24 cellular contexts compared by ENCODE assay signal in genomic region chr1:114668373-114668772, GRCh38. TPM values are rescaled to one million over a fixed set of nuclear protein-coding genes. Genes with fewer than 3 reads are reported as not detected.
A peak's percentile ranks its signal among the peaks of the same experiment; 100 is the strongest.
DNase-seq lines count a peak whose midpoint lies in the region; ATAC-seq and TF ChIP-seq lines count a peak whose summit lies in the region.
"Had no signal": no experiment of that assay in that cellular context is flagged by ENCODE, and none has a peak within 500 bp of the region (broad histone marks: within the 10 kb centered on the region; RNA-seq: fewer than 3 reads in every experiment).

No MANE protein-coding gene starts in this region.

- peaks cover 7% of the 10 kb centered on the region; the same call in 1 of the 2 replicates for H3K4me1 Mint-ChIP-seq in WTC11

- H3K27ac ChIP-seq in HEK293 (ENCODE audit: extremely low read depth, low read depth, low read length) (no peak overlapping the region), foreskin keratinocyte (peak overlapping the region; percentile 100), psoas muscle (peak overlapping the region; percentile 91)

- ATAC-seq in WTC11 (no peak), foreskin keratinocyte (no peak), psoas muscle (no peak), HG02678 (IDR thresholded peaks at IDR 0.05; ENCODE audit: unreplicated experiment) (no peak)
- ATAC-seq: activated CD4-positive, alpha-beta T cell treated with anti-CD3 and anti-CD28 coated beads for 36 hours; GM12878; naive thymus-derived CD8-positive, alpha-beta T cell had no signal

- peaks cover 46% of the 10 kb centered on the region for H3K27me3 Mint-ChIP-seq in WTC11 (ENCODE audit: low read depth)

- peak overlapping the region; percentile 83; the same call in 1 of the 2 replicates for H3K4me3 Mint-ChIP-seq in WTC11

- intact Hi-C loops in psoas muscle (cut with DNase I) = no loop called here
- intact Hi-C loops in lower leg skin (cut with DNase I; ENCODE audit: low total_unique reads) = no loop called here

- H3K9me3 Mint-ChIP-seq in WTC11 = no peaks in the 10 kb centered on the region
- H3K9me3 Mint-ChIP-seq: naive thymus-derived CD8-positive, alpha-beta T cell had no signal

- H3K9me3 ChIP-seq in HEK293 (ENCODE audit: control insufficient read depth, insufficient read depth, low read depth, low read length) (no peaks in the 10 kb centered on the region), psoas muscle (no peaks in the 10 kb centered on the region)
- H3K9me3 ChIP-seq: heart right ventricle, uterus had no signal

- no peak for TF ChIP-seq CTCF in HEK293 (tag by site-specific recombination; IDR thresholded peaks at IDR 0.05)
- no peak for TF ChIP-seq CTCF in WTC11 (IDR thresholded peaks at IDR 0.05)
- no peak for TF ChIP-seq CTCF in foreskin keratinocyte (conservative IDR thresholded peaks at IDR 0.05)
- TF ChIP-seq CTCF in psoas muscle (IDR thresholded peaks at IDR 0.05) = no peak
- no peak for TF ChIP-seq CTCF in lower leg skin (IDR thresholded peaks at IDR 0.05)

- H3K4me1 ChIP-seq in HEK293 (ENCODE audit: control insufficient read depth, insufficient read depth, low read length) (peaks cover 6% of the 10 kb centered on the region; the same call in 1 of the 2 replicates), foreskin keratinocyte (peaks cover 8% of the 10 kb centered on the region), psoas muscle (peaks cover 15% of the 10 kb centered on the region)
- H3K4me1 ChIP-seq: uterus had no signal

- no peaks in the 10 kb centered on the region for H3K36me3 Mint-ChIP-seq in WTC11
- H3K36me3 Mint-ChIP-seq: naive thymus-derived CD8-positive, alpha-beta T cell had no signal

- POLR2A ChIA-PET in HEK293 (lab: Yijun Ruan, JAX) = interaction anchor here (0.7 to 2.4 kb wide), 2 partner anchors 8 to 27 kb away, joined by 3 to 15 read pairs; no protein-coding TSS in a partner anchor
- POLR2A ChIA-PET in WTC11 (lab: Charles Lee) = no interaction called here

- H3K36me3 ChIP-seq in HEK293 (ENCODE audit: control insufficient read depth in 2 of 2, insufficient read depth in 1 of 2, low read length in 2 of 2) (no peaks in the 10 kb centered on the region; a peak in 1 of 3 replicates), psoas muscle (ENCODE audit: insufficient read depth in 1 of 2, low read depth in 1 of 2) (peaks cover 0 to 44% of the 10 kb centered on the region in 2 donors)
- H3K36me3 ChIP-seq: heart right ventricle, uterus had no signal

- no peak for TF ChIP-seq POLR2A in lower leg skin (IDR thresholded peaks at IDR 0.05)

- DNase-seq in WTC11 (ENCODE audit: low spot score) (no peak), foreskin keratinocyte (peak in 1 of 2 donors; percentile 11), psoas muscle (no peak), T-helper 2 cell (no peak), NCI-H1417 (lab: John Stamatoyannopoulos, UW) (no peak), lower leg skin (ENCODE audit: low spot score in 2 of 2) (no peak)
- DNase-seq: activated CD4-positive, alpha-beta T cell treated with anti-CD3 and anti-CD28 coated beads for 36 hours; activated effector memory CD4-positive, alpha-beta T cell treated with Interleukin-2 at 50 U/mL for 16 hours; DMS153; effector CD4-positive, alpha-beta T cell; GF-D8; HCEC 1CT; heart right ventricle; NCI-H187; NK-92 treated with Interleukin-12 subunit alpha and Interleukin-12 subunit beta, amount 100 ng/mL, for 24 hours; stimulated activated CD4-positive, alpha-beta T cell treated with anti-CD3 and anti-CD28 coated beads, Interleukin-12 subunit alpha, Interleukin-12 subunit beta, amount 100 ng/mL, for 4 hours; substantia nigra; uterus had no signal

- H3K4me3 ChIP-seq in HEK293 (ENCODE audit: low read depth, low read length) (no peak overlapping the region), psoas muscle (peak overlapping the region; percentile 81), lower leg skin (ENCODE audit: low read depth, poor library complexity, severe bottlenecking) (no peak overlapping the region)

- H3K27me3 ChIP-seq in foreskin keratinocyte (no peaks in the 10 kb centered on the region), psoas muscle (ENCODE audit: insufficient read depth in 3 of 3, low read length in 2 of 3) (no peaks in the 10 kb centered on the region)
- H3K27me3 ChIP-seq: uterus had no signal

- CTCF ChIA-PET in HEK293 (lab: Yijun Ruan, JAX) = interaction anchor here (0.6 to 1.5 kb wide), 4 partner anchors 12 to 242 kb away, joined by 3 to 5 read pairs (median 4); no protein-coding TSS in a partner anchor
- CTCF ChIA-PET in WTC11 (lab: Charles Lee) = interaction anchor here (1.2 to 1.6 kb wide), 2 partner anchors 35 to 374 kb away, joined by 3 read pairs; no protein-coding TSS in a partner anchor

- 81 to 92% (median 81%) methylated on average over 4 of the region's 4 CpGs for WGBS in psoas muscle, 3 donors
- WGBS in lower leg skin, 2 donors = 56 to 59% methylated on average over 4 of the region's 4 CpGs

- no peak overlapping the region for H3K27ac Mint-ChIP-seq in WTC11
- H3K27ac Mint-ChIP-seq: activated CD4-positive, alpha-beta T cell treated with anti-CD3 and anti-CD28 coated beads for 36 hours had no signal

TF ChIP-seq in HEK293, 187 proteins besides CTCF, POLR2A, EP300 and RAD21:
- TF ChIP-seq SCRT2 (tag by site-specific recombination; IDR thresholded peaks at IDR 0.05) (peak; percentile 64), SP7 (tag by site-specific recombination; IDR thresholded peaks at IDR 0.05) (peak; percentile 66), SCRT1 (tag by site-specific recombination; IDR thresholded peaks at IDR 0.05; ENCODE audit: borderline replicate concordance) (peak; percentile 42; the same call in 1 of the 2 replicates), ZSCAN4 (tag by site-specific recombination; IDR thresholded peaks at IDR 0.05) (peak; percentile 61; the same call in 1 of the 2 replicates), WT1 (tag by site-specific recombination; IDR thresholded peaks at IDR 0.05) (no peak)

TF ChIP-seq in WTC11, 78 proteins besides CTCF, POLR2A, EP300 and RAD21 (continues in another document):
- no peak for TF ChIP-seq ZNF281 (CRISPR knock-in tag; IDR thresholded peaks at IDR 0.05)
- TF ChIP-seq E2F1 (CRISPR knock-in tag; IDR thresholded peaks at IDR 0.05) = no peak
- no peak for TF ChIP-seq ZNF512 (CRISPR knock-in tag; IDR thresholded peaks at IDR 0.05; ENCODE audit: borderline replicate concordance)
- no peak for TF ChIP-seq TEAD1 (CRISPR knock-in tag; IDR thresholded peaks at IDR 0.05)
- no peak for TF ChIP-seq MXD4 (CRISPR knock-in tag; IDR thresholded peaks at IDR 0.05; ENCODE audit: borderline replicate concordance)

RNA-seq across cellular contexts. Expression of gene DENND2C, which starts 1.5 kb away (rescaled TPM):
- total RNA-seq in WTC11 (2021) = 2.6 to 2.9 TPM (median 2.8 TPM) in 3 replicates
- total RNA-seq in foreskin keratinocyte = 6.1 and 6.9 TPM in 2 replicates
- 1.9 and 2.6 TPM in 2 replicates for polyA plus RNA-seq in foreskin keratinocyte
- total RNA-seq in psoas muscle = 10 to 100 TPM; 12.6 to 16.4 (median 14.7) TPM
- 10 to 100 TPM in 1 of 3 donors, 1 to 10 TPM in 2; 1.4 to 18.3 (median 8.7) TPM for polyA plus RNA-seq in psoas muscle
- total RNA-seq in lower leg skin = 10 to 100 TPM; 43.0 to 61.2 (median 52.5) TPM

RNA-seq across cellular contexts. Expression of gene AMPD1, which starts 27.0 kb away (rescaled TPM):
- total RNA-seq in WTC11 (2021) (not detected in 3 replicates), foreskin keratinocyte (not detected in 2 replicates), psoas muscle (100 to 1,000 TPM in 2 of 4 donors, 10 to 100 TPM in 2; 73.4 to 289 (median 155) TPM), lower leg skin (not detected)
- polyA plus RNA-seq in foreskin keratinocyte (not detected in 2 replicates), psoas muscle (100 to 1,000 TPM in 2 of 3 donors, 1 to 10 TPM in 1; 4.8 to 174 (median 129) TPM)
- total RNA-seq: GM12878; lung microvascular endothelial cell; naive thymus-derived CD8-positive, alpha-beta T cell; RPMI7951 had no signal
- polyA plus RNA-seq: heart right ventricle; naive thymus-derived CD8-positive, alpha-beta T cell had no signal

RNA-seq across cellular contexts. Expression of gene NRAS, which starts 48.2 kb away (rescaled TPM):
- total RNA-seq in WTC11 (2021) (53.5 to 63.4 TPM (median 59.0 TPM) in 3 replicates), foreskin keratinocyte (64.0 and 64.5 TPM in 2 replicates), psoas muscle (1 to 10 TPM; 3.6 to 6.6 (median 5.9) TPM), lower leg skin (10 to 100 TPM; 19.6 to 40.0 (median 33.2) TPM)
- polyA plus RNA-seq in foreskin keratinocyte (20.9 and 24.3 TPM in 2 replicates), psoas muscle (10 to 100 TPM in 1 of 3 donors, 1 to 10 TPM in 2; 4.3 to 15.8 (median 5.0) TPM)

Comparison
In these comparisons a context has a peak if more than half of its experiments do, and no peak if none do; other contexts are left out.
1. RNA of gene AMPD1, which starts 27.0 kb away (total RNA-seq): 73.4 to 289 TPM in psoas muscle; not detected in WTC11, not detected in foreskin keratinocyte and not detected in lower leg skin; every median in the first group is over 10 times any median in the second.